8 cellular contexts compared by ENCODE assay signal in genomic region chr6:150143521-150144293, GRCh38. TPM values are rescaled to one million over a fixed set of nuclear protein-coding genes. Genes with fewer than 3 reads are reported as not detected.
DNase-seq lines count a peak whose midpoint lies in the region; ATAC-seq and TF ChIP-seq lines count a peak whose summit lies in the region.

No MANE protein-coding gene starts in this region.

- peak overlapping the region in 1 of 2 donors; percentile 61 for H3K4me3 Mint-ChIP-seq in stimulated activated naive CD8-positive, alpha-beta T cell treated with anti-CD3 and anti-CD28 coated beads, Interleukin-15, amount 100 ng/mL, for 72 hours
- H3K4me3 Mint-ChIP-seq in chondrocyte (ENCODE audit: unreplicated experiment) (peak overlapping the region; percentile 69), mesothelial cell of epicardium (peak overlapping the region; percentile 62)

- no peaks in the 10 kb centered on the region for H3K36me3 Mint-ChIP-seq in chondrocyte (ENCODE audit: low read depth)
- no peaks in the 10 kb centered on the region for H3K36me3 Mint-ChIP-seq in mesothelial cell of epicardium

- H3K27me3 Mint-ChIP-seq in stimulated activated naive CD8-positive, alpha-beta T cell treated with anti-CD3 and anti-CD28 coated beads, Interleukin-15, amount 100 ng/mL, for 72 hours, result peaks cover 93% of the 10 kb centered on the region
- H3K27me3 Mint-ChIP-seq in chondrocyte (ENCODE audit: low read depth) (peaks cover 35% of the 10 kb centered on the region), mesothelial cell of epicardium (ENCODE audit: low read depth) (peaks cover 93% of the 10 kb centered on the region)

- no peaks in the 10 kb centered on the region for H3K9me3 Mint-ChIP-seq in stimulated activated naive CD8-positive, alpha-beta T cell treated with anti-CD3 and anti-CD28 coated beads, Interleukin-15, amount 100 ng/mL, for 72 hours
- H3K9me3 Mint-ChIP-seq in chondrocyte (ENCODE audit: low read depth) (no peaks in the 10 kb centered on the region), mesothelial cell of epicardium (no peaks in the 10 kb centered on the region)

- TF ChIP-seq CTCF in chondrocyte (IDR thresholded peaks at IDR 0.05) (peak; percentile 23), mesothelial cell of epicardium (IDR thresholded peaks at IDR 0.05; ENCODE audit: unreplicated experiment) (no peak)

- no peak overlapping the region for H3K27ac Mint-ChIP-seq in stimulated activated naive CD8-positive, alpha-beta T cell treated with anti-CD3 and anti-CD28 coated beads, Interleukin-15, amount 100 ng/mL, for 72 hours
- H3K27ac Mint-ChIP-seq in chondrocyte (ENCODE audit: unreplicated experiment) (no peak overlapping the region), mesothelial cell of epicardium (no peak overlapping the region)

- ATAC-seq in stimulated activated naive CD8-positive, alpha-beta T cell treated with anti-CD3 and anti-CD28 coated beads, Interleukin-15, Interleukin-2, amounts not matched to agents 100 U/mL and 50 U/mL, for 24 hours, result no peak
- ATAC-seq in stimulated activated naive CD8-positive, alpha-beta T cell treated with anti-CD3 and anti-CD28 coated beads, Interleukin-15, amount 100 ng/mL, for 72 hours, result no peak
- ATAC-seq in GM21576 (IDR thresholded peaks at IDR 0.05; ENCODE audit: unreplicated experiment) (no peak), GM21723 (IDR thresholded peaks at IDR 0.05; ENCODE audit: unreplicated experiment) (no peak), GM19351 (IDR thresholded peaks at IDR 0.05; ENCODE audit: unreplicated experiment) (no peak)

- peaks cover 22% of the 10 kb centered on the region for H3K4me1 Mint-ChIP-seq in stimulated activated naive CD8-positive, alpha-beta T cell treated with anti-CD3 and anti-CD28 coated beads, Interleukin-15, amount 100 ng/mL, for 72 hours
- H3K4me1 Mint-ChIP-seq in chondrocyte (ENCODE audit: low read depth) (peaks cover 19% of the 10 kb centered on the region), mesothelial cell of epicardium (peaks cover 10% of the 10 kb centered on the region)

- DNase-seq in stimulated activated naive CD8-positive, alpha-beta T cell treated with anti-CD3 and anti-CD28 coated beads, Interleukin-15, Interleukin-2, amounts not matched to agents 100 U/mL and 50 U/mL, for 24 hours, result peak; percentile 9
- no peak for DNase-seq in stimulated activated naive CD8-positive, alpha-beta T cell treated with anti-CD3 and anti-CD28 coated beads, Interleukin-15, amount 100 ng/mL, for 72 hours
- DNase-seq in chondrocyte (ENCODE audit: low spot score) (no peak), mesothelial cell of epicardium (ENCODE audit: low spot score in 2 of 2, unreplicated experiment in 2 of 2) (no peak), HCEC 1CT (no peak)

RNA-seq across cellular contexts. Expression of gene PPP1R14C, which starts 0.9 kb away (rescaled TPM):
- 1.5 to 3.4 TPM (median 3.3 TPM) in 3 replicates for total RNA-seq in chondrocyte
- total RNA-seq in mesothelial cell of epicardium, result 0.16 to 0.38 TPM (median 0.27 TPM) in 3 replicates
